Comparison of ENCODE assay signal across 13 cellular contexts in the genomic region with DNA sequence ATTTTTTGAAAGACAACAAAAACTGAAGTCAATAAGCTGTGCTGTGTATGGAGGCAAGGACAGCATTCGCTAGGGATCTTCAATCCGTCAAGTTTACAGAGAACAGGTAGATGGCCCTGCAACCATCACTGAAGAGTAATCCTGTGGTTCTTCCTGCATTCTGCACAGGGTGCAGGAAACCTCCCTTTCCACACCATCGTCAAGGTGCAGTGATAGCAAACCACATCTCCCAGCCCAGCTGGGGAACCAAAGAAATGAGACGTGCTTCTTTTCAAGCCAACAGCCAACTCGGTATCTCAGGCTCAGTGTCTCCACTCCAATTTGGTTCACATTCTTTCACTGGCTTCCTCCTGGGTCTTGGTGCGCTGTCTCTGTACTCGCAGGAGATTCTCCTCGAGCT.
A peak's percentile ranks its signal among the peaks of the same experiment; 100 is the strongest.
DNase-seq lines count a peak whose midpoint lies in the region; ATAC-seq and TF ChIP-seq lines count a peak whose summit lies in the region.
"Had no signal": no experiment of that assay in that cellular context is flagged by ENCODE, and none has a peak within 500 bp of the region (broad histone marks: within the 10 kb centered on the region; RNA-seq: fewer than 3 reads in every experiment).

No MANE protein-coding gene starts in this region.

- H3K79me2 ChIP-seq in DND-41 (ENCODE audit: insufficient read depth, low read length): no peaks in the 10 kb centered on the region

- no peaks in the 10 kb centered on the region for H4K20me1 ChIP-seq in BLaER1 treated with 17β-estradiol and CSF1 and Interleukin-3, amounts not matched to agents 10 nM and 100 nM
- H4K20me1 ChIP-seq in DND-41 (ENCODE audit: insufficient read depth, low read length): no peaks in the 10 kb centered on the region

- no peak overlapping the region for H3K4me3 ChIP-seq in BLaER1 treated with 17β-estradiol and CSF1 and Interleukin-3, amounts not matched to agents 10 nM and 100 nM
- H3K4me3 ChIP-seq in DND-41 (ENCODE audit: low read depth in 1 of 2, low read length in 2 of 2): no peak overlapping the region; a peak in 1 of 4 replicates

- H3K4me1 ChIP-seq in BLaER1 treated with 17β-estradiol and CSF1 and Interleukin-3, amounts not matched to agents 10 nM and 100 nM: peaks cover 25 to 54% (median 49%) of the 10 kb centered on the region in 10 experiments
- H3K4me1 ChIP-seq in DND-41 (ENCODE audit: insufficient read depth, low read length): peaks cover 57% of the 10 kb centered on the region

- no peaks in the 10 kb centered on the region for H3K36me3 Mint-ChIP-seq in activated CD4-positive, alpha-beta T cell treated with anti-CD3 and anti-CD28 coated beads, Interleukin-2, amount 10 ng/mL, durations not matched to agents 24 days and 14 days (ENCODE audit: low read depth)
- no peaks in the 10 kb centered on the region for H3K36me3 Mint-ChIP-seq in activated T-helper 17 cell treated with anti-CD3 and anti-CD28 coated beads, Interleukin-2, amount 50 U/mL, for 72 hours (ENCODE audit: low read depth)
- no peaks in the 10 kb centered on the region for H3K36me3 Mint-ChIP-seq in activated CD8-positive, alpha-beta T cell treated with anti-CD3 and anti-CD28 coated beads for 36 hours (ENCODE audit: low read depth)

- no peaks in the 10 kb centered on the region for H3K9me3 Mint-ChIP-seq in activated CD4-positive, alpha-beta T cell treated with anti-CD3 and anti-CD28 coated beads, Interleukin-2, amount 10 ng/mL, durations not matched to agents 24 days and 14 days
- no peaks in the 10 kb centered on the region for H3K9me3 Mint-ChIP-seq in activated T-helper 17 cell treated with anti-CD3 and anti-CD28 coated beads, Interleukin-2, amount 50 U/mL, for 72 hours
- no peaks in the 10 kb centered on the region for H3K9me3 Mint-ChIP-seq in activated CD8-positive, alpha-beta T cell treated with anti-CD3 and anti-CD28 coated beads for 36 hours

- 0 out of 22 replicates have a peak, but pooled peaks cover 0 to 2% (median 0%) of the 10 kb centered on the region in 11 experiments for H3K9me3 ChIP-seq in BLaER1 treated with 17β-estradiol and CSF1 and Interleukin-3, amounts not matched to agents 10 nM and 100 nM (replicated peaks in 1 of 11)
- no peaks in the 10 kb centered on the region for H3K9me3 ChIP-seq in DND-41 (ENCODE audit: insufficient read depth, low read length, severe bottlenecking)

- H3K36me3 ChIP-seq in BLaER1 treated with 17β-estradiol and CSF1 and Interleukin-3, amounts not matched to agents 10 nM and 100 nM: no peaks in the 10 kb centered on the region
- H3K36me3 ChIP-seq in DND-41 (ENCODE audit: insufficient read depth, low read length): no peaks in the 10 kb centered on the region

- peaks cover 0 to 22% (median 0%) of the 10 kb centered on the region in 11 experiments; a peak in 4 of 22 replicates for H3K27me3 ChIP-seq in BLaER1 treated with 17β-estradiol and CSF1 and Interleukin-3, amounts not matched to agents 10 nM and 100 nM
- no peaks in the 10 kb centered on the region for H3K27me3 ChIP-seq in DND-41 (ENCODE audit: insufficient read depth, low read length, poor library complexity)

- peak; percentile 49 for ATAC-seq in DND-41 (ENCODE audit: insufficient read depth, low read depth)
- ATAC-seq in activated T-helper 17 cell treated with anti-CD3 and anti-CD28 coated beads, Interleukin-2, amount 50 U/mL, for 72 hours (replicated peaks): no peak
- ATAC-seq in GM18873 (IDR thresholded peaks at IDR 0.05; ENCODE audit: low FRiP score, unreplicated experiment): no peak
- ATAC-seq in activated CD8-positive, alpha-beta T cell treated with anti-CD3 and anti-CD28 coated beads for 36 hours: no peak

- intact Hi-C loops in activated CD4-positive, alpha-beta T cell treated with anti-CD3 and anti-CD28 coated beads, Interleukin-2, amount 10 ng/mL, durations not matched to agents 24 days and 14 days (cut with micrococcal nuclease): no loop called here
- intact Hi-C loops in activated CD8-positive, alpha-beta T cell treated with anti-CD3 and anti-CD28 coated beads for 36 hours (cut with micrococcal nuclease): no loop called here

- H3K4me3 Mint-ChIP-seq in activated CD4-positive, alpha-beta T cell treated with anti-CD3 and anti-CD28 coated beads, Interleukin-2, amount 10 ng/mL, durations not matched to agents 24 days and 14 days: no peak overlapping the region
- peak overlapping the region; percentile 72 for H3K4me3 Mint-ChIP-seq in activated T-helper 17 cell treated with anti-CD3 and anti-CD28 coated beads, Interleukin-2, amount 50 U/mL, for 72 hours
- H3K4me3 Mint-ChIP-seq in activated CD8-positive, alpha-beta T cell treated with anti-CD3 and anti-CD28 coated beads for 36 hours: no peak overlapping the region

- no peak overlapping the region for H3K9ac ChIP-seq in BLaER1 treated with 17β-estradiol and CSF1 and Interleukin-3, amounts not matched to agents 10 nM and 100 nM
- H3K9ac ChIP-seq in DND-41 (ENCODE audit: low read depth, low read length): peak overlapping the region; percentile 58

- peak overlapping the region in 4 of 11 experiments; percentile 78 to 81 (median 78); a peak in 4 of 22 replicates for H3K27ac ChIP-seq in BLaER1 treated with 17β-estradiol and CSF1 and Interleukin-3, amounts not matched to agents 10 nM and 100 nM
- peak overlapping the region; percentile 86 for H3K27ac ChIP-seq in DND-41 (ENCODE audit: low read length)
- H3K27ac ChIP-seq: HL-60 had no signal

- CTCF ChIA-PET in activated CD8-positive, alpha-beta T cell treated with anti-CD3 and anti-CD28 coated beads for 36 hours (lab: Charles Lee): no interaction called here

- no peak overlapping the region for H2AFZ ChIP-seq in DND-41 (ENCODE audit: low read depth, low read length)

- peaks cover 12% of the 10 kb centered on the region for H3K4me1 Mint-ChIP-seq in activated CD4-positive, alpha-beta T cell treated with anti-CD3 and anti-CD28 coated beads, Interleukin-2, amount 10 ng/mL, durations not matched to agents 24 days and 14 days
- H3K4me1 Mint-ChIP-seq in activated T-helper 17 cell treated with anti-CD3 and anti-CD28 coated beads, Interleukin-2, amount 50 U/mL, for 72 hours: peaks cover 25% of the 10 kb centered on the region
- H3K4me1 Mint-ChIP-seq in activated CD8-positive, alpha-beta T cell treated with anti-CD3 and anti-CD28 coated beads for 36 hours (ENCODE audit: low read depth): peaks cover 31% of the 10 kb centered on the region

- peak overlapping the region in 8 of 11 experiments; percentile 87 to 93 (median 91); a peak in 15 of 22 replicates for H3K4me2 ChIP-seq in BLaER1 treated with 17β-estradiol and CSF1 and Interleukin-3, amounts not matched to agents 10 nM and 100 nM
- peak overlapping the region; percentile 58; the same call in 1 of the 2 replicates for H3K4me2 ChIP-seq in DND-41 (ENCODE audit: insufficient read depth, low read length)

- peak; percentile 54 for DNase-seq in activated CD4-positive, alpha-beta T cell treated with anti-CD3 and anti-CD28 coated beads, Interleukin-2, amount 10 ng/mL, durations not matched to agents 24 days and 14 days
- no peak for DNase-seq in activated CD4-positive, alpha-beta T cell treated with anti-CD3 and anti-CD28 coated beads, Interleukin-2, amount 50 U/mL, for 48 hours
- DNase-seq in DND-41: peak; percentile 76
- no peak for DNase-seq in NCI-H187 (lab: John Stamatoyannopoulos, UW)
- DNase-seq in activated CD8-positive, alpha-beta T cell treated with anti-CD3 and anti-CD28 coated beads for 36 hours: no peak
- DNase-seq: 8988T, AML-193, C1 segment of cervical spinal cord, DMS53 had no signal

- POLR2A ChIA-PET in activated CD8-positive, alpha-beta T cell treated with anti-CD3 and anti-CD28 coated beads for 36 hours (lab: Charles Lee): interaction anchor here (1.1 kb wide), 1 partner anchor 11 kb away, joined by 3 read pairs; no protein-coding TSS in a partner anchor

- peak; percentile 9 for TF ChIP-seq CTCF in DND-41 (IDR thresholded peaks at IDR 0.05; ENCODE audit: borderline replicate concordance, extremely low read depth, low read length, poor library complexity, severe bottlenecking)
- no peak for TF ChIP-seq CTCF in activated CD8-positive, alpha-beta T cell treated with anti-CD3 and anti-CD28 coated beads for 36 hours (IDR thresholded peaks at IDR 0.05)

- H3K27me3 Mint-ChIP-seq in activated CD4-positive, alpha-beta T cell treated with anti-CD3 and anti-CD28 coated beads, Interleukin-2, amount 10 ng/mL, durations not matched to agents 24 days and 14 days: no peaks in the 10 kb centered on the region
- H3K27me3 Mint-ChIP-seq in activated T-helper 17 cell treated with anti-CD3 and anti-CD28 coated beads, Interleukin-2, amount 50 U/mL, for 72 hours: no peaks in the 10 kb centered on the region
- no peaks in the 10 kb centered on the region for H3K27me3 Mint-ChIP-seq in activated CD8-positive, alpha-beta T cell treated with anti-CD3 and anti-CD28 coated beads for 36 hours

- no peak overlapping the region for H3K27ac Mint-ChIP-seq in activated CD4-positive, alpha-beta T cell treated with anti-CD3 and anti-CD28 coated beads, Interleukin-2, amount 10 ng/mL, durations not matched to agents 24 days and 14 days
- H3K27ac Mint-ChIP-seq in activated T-helper 17 cell treated with anti-CD3 and anti-CD28 coated beads, Interleukin-2, amount 50 U/mL, for 72 hours: no peak overlapping the region
- H3K27ac Mint-ChIP-seq in activated CD8-positive, alpha-beta T cell treated with anti-CD3 and anti-CD28 coated beads for 36 hours: no peak overlapping the region

Comparison
In these comparisons a context has a peak if more than half of its experiments do, and no peak if none do; other contexts are left out.
1. DNase-seq: peak in activated CD4-positive, alpha-beta T cell treated with anti-CD3 and anti-CD28 coated beads, Interleukin-2, amount 10 ng/mL, durations not matched to agents 24 days and 14 days (single experiment) and DND-41 (single experiment); none in activated CD4-positive, alpha-beta T cell treated with anti-CD3 and anti-CD28 coated beads, Interleukin-2, amount 50 U/mL, for 48 hours (0 of 2), NCI-H187 (0 of 2) and activated CD8-positive, alpha-beta T cell treated with anti-CD3 and anti-CD28 coated beads for 36 hours (single experiment).